1 cellular context compared by ENCODE assay signal in the genomic region with DNA sequence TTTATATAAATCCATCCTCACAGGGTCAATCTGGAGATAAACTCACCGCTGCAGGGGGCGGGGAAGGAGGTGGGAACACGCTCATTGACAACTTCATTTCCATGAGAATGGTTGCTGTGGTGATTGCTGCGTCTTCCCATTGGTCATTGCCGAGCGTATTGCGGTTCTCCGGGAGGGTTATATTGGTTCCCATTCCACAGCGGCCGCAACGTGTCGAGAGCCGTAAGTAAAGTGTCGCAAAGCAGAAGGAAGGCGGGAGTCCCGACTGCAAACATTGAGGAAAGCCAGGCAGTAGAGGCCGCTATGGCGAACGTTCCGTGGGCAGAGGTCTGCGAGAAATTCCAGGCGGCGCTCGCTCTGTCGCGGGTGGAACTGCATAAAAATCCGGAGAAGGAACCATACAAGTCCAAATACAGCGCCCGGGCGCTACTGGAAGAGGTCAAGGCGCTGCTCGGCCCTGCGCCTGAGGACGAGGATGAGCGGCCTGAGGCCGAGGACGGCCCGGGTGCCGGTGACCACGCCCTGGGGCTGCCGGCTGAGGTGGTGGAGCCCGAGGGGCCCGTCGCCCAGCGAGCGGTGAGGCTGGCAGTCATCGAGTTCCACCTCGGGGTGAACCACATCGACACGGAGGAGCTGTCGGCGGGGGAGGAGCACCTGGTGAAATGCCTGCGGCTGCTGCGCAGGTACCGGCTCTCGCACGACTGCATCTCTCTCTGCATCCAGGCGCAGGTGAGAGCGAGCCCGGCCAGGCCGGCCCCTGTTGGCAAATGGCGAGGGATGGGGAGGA.
TF ChIP-seq lines count a peak whose summit lies in the region.

A gene with protein sequence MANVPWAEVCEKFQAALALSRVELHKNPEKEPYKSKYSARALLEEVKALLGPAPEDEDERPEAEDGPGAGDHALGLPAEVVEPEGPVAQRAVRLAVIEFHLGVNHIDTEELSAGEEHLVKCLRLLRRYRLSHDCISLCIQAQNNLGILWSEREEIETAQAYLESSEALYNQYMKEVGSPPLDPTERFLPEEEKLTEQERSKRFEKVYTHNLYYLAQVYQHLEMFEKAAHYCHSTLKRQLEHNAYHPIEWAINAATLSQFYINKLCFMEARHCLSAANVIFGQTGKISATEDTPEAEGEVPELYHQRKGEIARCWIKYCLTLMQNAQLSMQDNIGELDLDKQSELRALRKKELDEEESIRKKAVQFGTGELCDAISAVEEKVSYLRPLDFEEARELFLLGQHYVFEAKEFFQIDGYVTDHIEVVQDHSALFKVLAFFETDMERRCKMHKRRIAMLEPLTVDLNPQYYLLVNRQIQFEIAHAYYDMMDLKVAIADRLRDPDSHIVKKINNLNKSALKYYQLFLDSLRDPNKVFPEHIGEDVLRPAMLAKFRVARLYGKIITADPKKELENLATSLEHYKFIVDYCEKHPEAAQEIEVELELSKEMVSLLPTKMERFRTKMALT (plus strand): TSS at position 274 of the 787 bp plus-strand sequence. CDS start 30 bp downstream, at position 304.

TF ChIP-seq in neural cell, 6 proteins besides CTCF, POLR2A, EP300 and RAD21 (continued from another document):
- TF ChIP-seq, protein P1, sequence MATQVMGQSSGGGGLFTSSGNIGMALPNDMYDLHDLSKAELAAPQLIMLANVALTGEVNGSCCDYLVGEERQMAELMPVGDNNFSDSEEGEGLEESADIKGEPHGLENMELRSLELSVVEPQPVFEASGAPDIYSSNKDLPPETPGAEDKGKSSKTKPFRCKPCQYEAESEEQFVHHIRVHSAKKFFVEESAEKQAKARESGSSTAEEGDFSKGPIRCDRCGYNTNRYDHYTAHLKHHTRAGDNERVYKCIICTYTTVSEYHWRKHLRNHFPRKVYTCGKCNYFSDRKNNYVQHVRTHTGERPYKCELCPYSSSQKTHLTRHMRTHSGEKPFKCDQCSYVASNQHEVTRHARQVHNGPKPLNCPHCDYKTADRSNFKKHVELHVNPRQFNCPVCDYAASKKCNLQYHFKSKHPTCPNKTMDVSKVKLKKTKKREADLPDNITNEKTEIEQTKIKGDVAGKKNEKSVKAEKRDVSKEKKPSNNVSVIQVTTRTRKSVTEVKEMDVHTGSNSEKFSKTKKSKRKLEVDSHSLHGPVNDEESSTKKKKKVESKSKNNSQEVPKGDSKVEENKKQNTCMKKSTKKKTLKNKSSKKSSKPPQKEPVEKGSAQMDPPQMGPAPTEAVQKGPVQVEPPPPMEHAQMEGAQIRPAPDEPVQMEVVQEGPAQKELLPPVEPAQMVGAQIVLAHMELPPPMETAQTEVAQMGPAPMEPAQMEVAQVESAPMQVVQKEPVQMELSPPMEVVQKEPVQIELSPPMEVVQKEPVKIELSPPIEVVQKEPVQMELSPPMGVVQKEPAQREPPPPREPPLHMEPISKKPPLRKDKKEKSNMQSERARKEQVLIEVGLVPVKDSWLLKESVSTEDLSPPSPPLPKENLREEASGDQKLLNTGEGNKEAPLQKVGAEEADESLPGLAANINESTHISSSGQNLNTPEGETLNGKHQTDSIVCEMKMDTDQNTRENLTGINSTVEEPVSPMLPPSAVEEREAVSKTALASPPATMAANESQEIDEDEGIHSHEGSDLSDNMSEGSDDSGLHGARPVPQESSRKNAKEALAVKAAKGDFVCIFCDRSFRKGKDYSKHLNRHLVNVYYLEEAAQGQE (IDR thresholded peaks at IDR 0.05; ENCODE audit: borderline replicate concordance): peak; percentile 79
- TF ChIP-seq POLR2AphosphoS5 (IDR thresholded peaks at IDR 0.05) (peak; percentile 87), EZH2 (IDR thresholded peaks at IDR 0.05; ENCODE audit: borderline replicate concordance, insufficient read depth, low read length, poor library complexity, severe bottlenecking) (no peak), TAF1 (IDR thresholded peaks at IDR 0.05; ENCODE audit: low read depth) (peak; percentile 75)
